In genomic region chr2:46351388-46352141, GRCh38 we compare ENCODE assay signal across 8 cellular contexts. TPM values are rescaled to one million over a fixed set of nuclear protein-coding genes. Genes with fewer than 3 reads are reported as not detected.
A peak's percentile ranks its signal among the peaks of the same experiment; 100 is the strongest.
DNase-seq lines count a peak whose midpoint lies in the region; ATAC-seq, FAIRE-seq and TF ChIP-seq lines count a peak whose summit lies in the region.

No MANE protein-coding gene starts in this region.

- no peaks in the 10 kb centered on the region for H3K79me2 ChIP-seq in astrocyte (ENCODE audit: insufficient read depth, low read length)

- H3K27me3 ChIP-seq in astrocyte (ENCODE audit: insufficient read depth, low read length) (no peaks in the 10 kb centered on the region), neuronal stem cell (ENCODE audit: control insufficient read depth in 3 of 3, insufficient read depth in 3 of 3, low read depth in 1 of 3, low read length in 3 of 3) (peaks cover 0 to 10% (median 0%) of the 10 kb centered on the region in 3 experiments), stomach (no peaks in the 10 kb centered on the region)

- H2BK15ac ChIP-seq in neuronal stem cell (ENCODE audit: low read length), result no peak overlapping the region

- no peak overlapping the region for H3K23ac ChIP-seq in neuronal stem cell (ENCODE audit: low read depth, low read length, poor library complexity)

- H3K4me3 ChIP-seq in astrocyte (ENCODE audit: insufficient read depth, low read depth, low read length), result no peak overlapping the region
- H3K4me3 ChIP-seq in neuronal stem cell (ENCODE audit: low read length in 2 of 2), result no peak overlapping the region
- peak overlapping the region in 1 of 4 donors; percentile 0 for H3K4me3 ChIP-seq in stomach

- no peak overlapping the region for H2AK5ac ChIP-seq in neuronal stem cell (ENCODE audit: low read depth, low read length)

- no peak for ATAC-seq in GM18511 (IDR thresholded peaks at IDR 0.05; ENCODE audit: unreplicated experiment)
- no peak for ATAC-seq in GM18498 (IDR thresholded peaks at IDR 0.05; ENCODE audit: unreplicated experiment)

- no peak for FAIRE-seq in astrocyte (lab: Jason Lieb, UNC)

- H4K91ac ChIP-seq in neuronal stem cell (ENCODE audit: low read depth, low read length, poor library complexity), result no peak overlapping the region

- H3K9me3 Mint-ChIP-seq in astrocyte (ENCODE audit: unreplicated experiment), result peaks cover 7% of the 10 kb centered on the region

- H3K4me1 Mint-ChIP-seq in astrocyte (ENCODE audit: low read depth, unreplicated experiment), result no peaks in the 10 kb centered on the region

- no peak overlapping the region for H2BK120ac ChIP-seq in neuronal stem cell (ENCODE audit: low read depth, low read length)

- H3K9ac ChIP-seq in astrocyte (ENCODE audit: low read length), result no peak overlapping the region
- H3K9ac ChIP-seq in neuronal stem cell (ENCODE audit: low read depth, low read length, poor library complexity), result peak overlapping the region; percentile 5

- TF ChIP-seq POLR2A in stomach (IDR thresholded peaks at IDR 0.05), result no peak

- H3K4me1 ChIP-seq in astrocyte (ENCODE audit: insufficient read depth, low read length) (no peaks in the 10 kb centered on the region), neuronal stem cell (ENCODE audit: control insufficient read depth in 2 of 2, insufficient read depth in 1 of 2, low read depth in 1 of 2, low read length in 2 of 2) (peaks cover 0 to 4% of the 10 kb centered on the region in 2 donors), stomach (peaks cover 0 to 35% (median 4%) of the 10 kb centered on the region in 4 donors)

- no peak for TF ChIP-seq EP300 in stomach (IDR thresholded peaks at IDR 0.05)

- DNase-seq in activated CD4-positive, alpha-beta T cell treated with anti-CD3 and anti-CD28 coated beads for 1 hour, result peak; percentile 47
- no peak for DNase-seq in astrocyte (ENCODE audit: low read depth)
- no peak for DNase-seq in neuronal stem cell (ENCODE audit: low spot score)
- peak; percentile 49 for DNase-seq in stomach
- no peak for DNase-seq in DMS53 (lab: John Stamatoyannopoulos, UW)
- no peak for DNase-seq in cerebellar nuclear complex (lab: John Stamatoyannopoulos, UW)

- H2BK5ac ChIP-seq in neuronal stem cell (ENCODE audit: low read length), result no peak overlapping the region

- H4K8ac ChIP-seq in neuronal stem cell (ENCODE audit: low read depth, low read length), result no peak overlapping the region

- H3K36me3 ChIP-seq in astrocyte (ENCODE audit: insufficient read depth, low read length), result no peaks in the 10 kb centered on the region
- H3K36me3 ChIP-seq in neuronal stem cell (replicated peaks in 1 of 2; ENCODE audit: control insufficient read depth in 2 of 2, insufficient read depth in 2 of 2, low read length in 2 of 2), result no peaks in the 10 kb centered on the region
- H3K36me3 ChIP-seq in stomach, result peaks cover 13 to 89% (median 78%) of the 10 kb centered on the region in 4 donors

- peak overlapping the region; percentile 9 for H3K18ac ChIP-seq in neuronal stem cell (ENCODE audit: low read length)

- H2AFZ ChIP-seq in astrocyte (ENCODE audit: low read depth, low read length) (peak overlapping the region; percentile 48), neuronal stem cell (ENCODE audit: low read length) (peak overlapping the region; percentile 38)

- no peaks in the 10 kb centered on the region for H3K79me1 ChIP-seq in neuronal stem cell (ENCODE audit: low read depth, low read length)

- no peak overlapping the region for H2BK12ac ChIP-seq in neuronal stem cell (ENCODE audit: low read length)

- no peak overlapping the region for H3K4me3 Mint-ChIP-seq in astrocyte (ENCODE audit: unreplicated experiment)

- no peak overlapping the region for H3K27ac Mint-ChIP-seq in astrocyte (ENCODE audit: unreplicated experiment)

- H4K20me1 ChIP-seq in astrocyte (ENCODE audit: insufficient read depth, low read length), result no peaks in the 10 kb centered on the region

- no peaks in the 10 kb centered on the region for H3K9me3 ChIP-seq in astrocyte (ENCODE audit: insufficient read depth, low read depth, low read length)
- H3K9me3 ChIP-seq in neuronal stem cell (replicated peaks in 1 of 2; ENCODE audit: control insufficient read depth in 2 of 2, insufficient read depth in 1 of 2, low read depth in 1 of 2, low read length in 2 of 2), result no peaks in the 10 kb centered on the region
- no peaks in the 10 kb centered on the region for H3K9me3 ChIP-seq in stomach

- H3K36me3 Mint-ChIP-seq in astrocyte (ENCODE audit: low read depth, unreplicated experiment), result peaks cover 26% of the 10 kb centered on the region

- peak overlapping the region; percentile 21 for H3K4me2 ChIP-seq in astrocyte (ENCODE audit: low read length)
- H3K4me2 ChIP-seq in neuronal stem cell (ENCODE audit: insufficient read depth, low read length, poor library complexity, severe bottlenecking), result no peak overlapping the region

- intact Hi-C loops in stomach (cut with DNase I; ENCODE audit: low total_unique reads), result no loop called here

- H3K14ac ChIP-seq in neuronal stem cell (ENCODE audit: low read length), result no peak overlapping the region

- TF ChIP-seq CTCF in astrocyte (IDR thresholded peaks at IDR 0.05; ENCODE audit: insufficient read depth, low read depth, low read length), result no peak
- TF ChIP-seq CTCF in stomach (IDR thresholded peaks at IDR 0.05), result no peak

- no peak overlapping the region for H3K27ac ChIP-seq in astrocyte (ENCODE audit: low read depth, low read length)
- no peak overlapping the region for H3K27ac ChIP-seq in neuronal stem cell (replicated peaks; ENCODE audit: low read length)
- peak overlapping the region; percentile 23 to 64 (median 54) for H3K27ac ChIP-seq in stomach

- no CpG with 5 or more reads among the region's 14 CpGs for WGBS in neuronal stem cell (ENCODE audit: extremely low coverage in 2 of 2, insufficient read length in 2 of 2, insufficient replicate concordance in 1 of 2), 2 donors
- 60 to 83% (median 74%) methylated on average over 12 to 14 of the region's 14 CpGs for WGBS in stomach, 5 donors

- H3K27me3 Mint-ChIP-seq in astrocyte (ENCODE audit: low read depth, unreplicated experiment), result peaks cover 43% of the 10 kb centered on the region

- H3K4ac ChIP-seq in neuronal stem cell (ENCODE audit: low read length), result no peak overlapping the region

RNA-seq across cellular contexts. Expression of gene EPAS1, which starts 54.4 kb away (rescaled TPM):
- total RNA-seq in astrocyte (42.8 and 42.9 TPM in 2 replicates), stomach (100 to 1,000 TPM in 4 of 5 donors, 10 to 100 TPM in 1; 69.0 to 217 (median 156) TPM)
- polyA plus RNA-seq in neuronal stem cell (2013, experiment 1 of 2), result 0.24 TPM
- 0.19 TPM for polyA plus RNA-seq in neuronal stem cell (2013, experiment 2 of 2)
- 10 to 100 TPM; 35.1 to 82.6 (median 47.1) TPM for polyA plus RNA-seq in stomach

Comparison
In these comparisons a context has a peak if more than half of its experiments do, and no peak if none do; other contexts are left out.
1. DNase-seq: peak in activated CD4-positive, alpha-beta T cell treated with anti-CD3 and anti-CD28 coated beads for 1 hour (single experiment) and stomach (single experiment); none in astrocyte (single experiment), neuronal stem cell (single experiment), DMS53 (single experiment) and cerebellar nuclear complex (0 of 2).
2. H3K27ac ChIP-seq: peak in stomach (5 of 5); none in astrocyte (single experiment) and neuronal stem cell (single experiment).